In genomic region chr1:91731815-91732214, GRCh38 we compare ENCODE assay signal across 8 cellular contexts.
DNase-seq lines count a peak whose midpoint lies in the region; ATAC-seq and TF ChIP-seq lines count a peak whose summit lies in the region.
"Had no signal": no experiment of that assay in that cellular context is flagged by ENCODE, and none has a peak within 500 bp of the region (broad histone marks: within the 10 kb centered on the region; RNA-seq: fewer than 3 reads in every experiment).

No MANE protein-coding gene starts in this region.

- peak overlapping the region; percentile 92 for H3K4me2 ChIP-seq in KMS-11
- H3K4me2 ChIP-seq: GM23338 had no signal

- H3K9ac ChIP-seq in KMS-11 = peak overlapping the region; percentile 51; the same call in 1 of the 2 replicates

- H4K20me1 ChIP-seq in KMS-11 (ENCODE audit: insufficient read depth) = no peaks in the 10 kb centered on the region

- H3K4me1 ChIP-seq in KMS-11 (ENCODE audit: low read depth, poor library complexity, severe bottlenecking) = peaks cover 37% of the 10 kb centered on the region

- H3K4me3 ChIP-seq in KMS-11 (IDR thresholded peaks at IDR 0.05; ENCODE audit: insufficient read depth, low read depth, low read length) = no peak overlapping the region
- H3K4me3 ChIP-seq: GM23338 had no signal

- TF ChIP-seq CTCF in KMS-11 (conservative IDR thresholded peaks at IDR 0.05; ENCODE audit: low read depth, low read length) = no peak

- ATAC-seq in HG03354 (IDR thresholded peaks at IDR 0.05; ENCODE audit: poor library complexity, severe bottlenecking, unreplicated experiment) = no peak
- no peak for ATAC-seq in HG03159 (IDR thresholded peaks at IDR 0.05; ENCODE audit: unreplicated experiment)

- peak; percentile 75 to 76 for DNase-seq in activated T-cell treated with anti-CD3 and anti-CD28 coated beads, Interleukin-2, amount 50 U/mL, for 48 hours
- peak; percentile 95 for DNase-seq in kidney tubule cell (ENCODE audit: low spot score)
- DNase-seq in stimulated activated naive CD4-positive, alpha-beta T cell treated with Interleukin-2 at 50 U/mL for 16 hours (lab: John Stamatoyannopoulos, UW) = peak; percentile 59
- DNase-seq in germinal center (ENCODE audit: low spot score) = no peak

- peak overlapping the region; percentile 76 for H3K27ac ChIP-seq in KMS-11

- no peaks in the 10 kb centered on the region for H3K27me3 ChIP-seq in KMS-11 (ENCODE audit: insufficient read depth, low read depth)

- peak overlapping the region; percentile 9; the same call in 1 of the 2 replicates for H2AFZ ChIP-seq in KMS-11 (ENCODE audit: low read depth)
- H2AFZ ChIP-seq: GM23338 had no signal

- H3K36me3 ChIP-seq in KMS-11 (ENCODE audit: insufficient read depth) = no peaks in the 10 kb centered on the region

- no peaks in the 10 kb centered on the region for H3K79me2 ChIP-seq in KMS-11 (ENCODE audit: insufficient read depth, low read depth)
